ENCODE assay signal across 7 cellular contexts in the genomic region with DNA sequence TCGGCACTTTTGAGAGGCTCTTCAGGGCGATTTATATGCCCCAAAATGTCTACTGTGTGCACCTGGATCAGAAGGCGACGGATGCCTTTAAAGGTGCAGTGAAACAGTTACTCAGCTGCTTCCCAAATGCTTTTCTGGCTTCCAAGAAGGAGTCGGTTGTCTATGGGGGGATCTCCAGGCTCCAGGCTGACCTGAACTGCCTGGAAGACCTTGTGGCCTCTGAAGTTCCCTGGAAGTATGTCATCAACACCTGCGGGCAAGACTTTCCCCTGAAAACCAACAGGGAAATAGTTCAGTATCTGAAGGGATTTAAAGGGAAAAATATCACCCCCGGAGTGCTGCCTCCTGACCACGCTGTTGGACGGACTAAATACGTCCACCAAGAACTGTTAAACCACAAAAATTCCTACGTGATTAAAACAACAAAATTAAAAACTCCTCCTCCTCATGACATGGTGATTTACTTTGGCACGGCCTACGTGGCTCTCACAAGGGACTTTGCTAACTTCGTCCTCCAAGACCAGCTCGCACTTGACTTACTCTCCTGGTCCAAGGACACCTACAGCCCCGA. TPM values are rescaled to one million over a fixed set of nuclear protein-coding genes. Genes with fewer than 3 reads are reported as not detected.
DNase-seq lines count a peak whose midpoint lies in the region; ATAC-seq, FAIRE-seq and TF ChIP-seq lines count a peak whose summit lies in the region.

No MANE protein-coding gene starts in this region.

- peak overlapping the region; percentile 89 to 93 (median 90) for H3K4me3 Mint-ChIP-seq in T-cell

- WGBS in right cardiac atrium = 59% methylated on average over 16 of the region's 16 CpGs
- WGBS in spleen, 5 donors = 19 to 34% (median 22%) methylated on average over 16 of the region's 16 CpGs
- WGBS in mammary epithelial cell (ENCODE audit: low coverage, missing lambda C conversion rate) = 71% methylated on average over 16 of the region's 16 CpGs

- H4K20me1 ChIP-seq in mammary epithelial cell (ENCODE audit: insufficient read depth, low read length) = no peaks in the 10 kb centered on the region

- in situ Hi-C loops in mammary epithelial cell (cut with MboI; ENCODE audit: low sequenced_read_pairs in 2 of 2) = no loop called here

- FAIRE-seq in GM12891 (lab: Jason Lieb, UNC) = peak; percentile 71

- H3K27me3 ChIP-seq in right cardiac atrium (ENCODE audit: control insufficient read depth, insufficient read depth) (no peaks in the 10 kb centered on the region), spleen (replicated peaks in 1 of 7) (no peaks in the 10 kb centered on the region), mammary epithelial cell (ENCODE audit: insufficient read depth, low read length) (no peaks in the 10 kb centered on the region)

- CTCF ChIA-PET in T-cell (lab: Charles Lee) (interaction anchor here in 1 of 2 donors (0.6 kb wide), 1 partner anchor 267 kb away, joined by 3 read pairs; no protein-coding TSS in a partner anchor), HEK293T (lab: Yijun Ruan, JAX) (no interaction called here), mammary epithelial cell (lab: Charles Lee; ENCODE audit: low non-redundant PET) (no interaction called here)

- no peaks in the 10 kb centered on the region for H3K79me2 ChIP-seq in mammary epithelial cell (ENCODE audit: insufficient read depth, low read length)

- BruUV-seq in mammary epithelial cell (replicated peaks; lab: Mats Ljungman, UMichigan) = no TSS peak

- H2AFZ ChIP-seq in mammary epithelial cell (ENCODE audit: low read depth, low read length) = no peak overlapping the region

- intact Hi-C loops in right cardiac atrium (cut with DNase I) (loop anchor here in 1 of 4 donors (10.0 kb wide), 1 partner anchor 165 kb away; the partner anchor contains the start of genes C6orf52 and PAK1IP1), spleen (cut with DNase I; ENCODE audit: low total_unique reads) (no loop called here), mammary epithelial cell (cut with micrococcal nuclease) (no loop called here)

- H3K27me3 Mint-ChIP-seq in T-cell = no peaks in the 10 kb centered on the region

- H3K36me3 ChIP-seq in spleen = no peaks in the 10 kb centered on the region
- no peaks in the 10 kb centered on the region for H3K36me3 ChIP-seq in mammary epithelial cell (ENCODE audit: insufficient read depth, low read length)

- H3K4me1 Mint-ChIP-seq in T-cell = peaks cover 45 to 54% (median 51%) of the 10 kb centered on the region in 3 donors

- POLR2A ChIA-PET in T-cell (lab: Charles Lee) = interaction anchor here in 1 of 2 donors (0.6 kb wide), 1 partner anchor 226 kb away, joined by 3 read pairs; no protein-coding TSS in a partner anchor
- POLR2A ChIA-PET in HEK293T (lab: Yijun Ruan, JAX) = no interaction called here

- peak in 2 of 4 experiments; percentile 10 to 21 for ATAC-seq in T-cell (replicated peaks in 1 of 4)
- peak in 1 of 2 donors; percentile 60 for ATAC-seq in right cardiac atrium

- H3K27ac ChIP-seq in right cardiac atrium (ENCODE audit: low read length) = no peak overlapping the region
- peak overlapping the region; percentile 4 to 88 (median 80) for H3K27ac ChIP-seq in spleen
- H3K27ac ChIP-seq in mammary epithelial cell (ENCODE audit: insufficient read depth, low read depth, low read length) = no peak overlapping the region

- dilution Hi-C loops in mammary epithelial cell (cut with HindIII; ENCODE audit: low sequenced_read_pairs) = loop anchor here (5.0 kb wide), 1 partner anchor 93 kb away; no protein-coding TSS in a partner anchor

- H3K9me3 Mint-ChIP-seq in T-cell = no peaks in the 10 kb centered on the region

- TF ChIP-seq CTCF in spleen (IDR thresholded peaks at IDR 0.05 in 8 of 11, conservative IDR thresholded peaks at IDR 0.05 in 3 of 11) = no peak
- TF ChIP-seq CTCF in mammary epithelial cell (conservative IDR thresholded peaks at IDR 0.05 in 1 of 2, IDR thresholded peaks at IDR 0.05 in 1 of 2; ENCODE audit: extremely low read depth in 1 of 2, insufficient read depth in 1 of 2, low read depth in 1 of 2, low read length in 2 of 2) = no peak

- DNase-seq in GM12891 (ENCODE audit: insufficient read length, low spot score) (no peak), T-cell (no peak), right cardiac atrium (no peak), spleen (no peak), HEK293T (ENCODE audit: extremely low spot score) (no peak), LoVo (ENCODE audit: low spot score) (no peak), mammary epithelial cell (no peak)

- H3K4me1 ChIP-seq in right cardiac atrium (ENCODE audit: control insufficient read depth, insufficient read depth, low read length) (no peaks in the 10 kb centered on the region), spleen (peaks cover 23 to 86% (median 63%) of the 10 kb centered on the region in 6 donors), mammary epithelial cell (ENCODE audit: insufficient read depth, low read length) (no peaks in the 10 kb centered on the region)

- no peak overlapping the region for H3K4me2 ChIP-seq in mammary epithelial cell (ENCODE audit: insufficient read depth, low read depth, low read length)

- H3K4me3 ChIP-seq in right cardiac atrium (ENCODE audit: low read length) = peak overlapping the region; percentile 70
- peak overlapping the region; percentile 30 to 73 (median 46) for H3K4me3 ChIP-seq in spleen
- H3K4me3 ChIP-seq in mammary epithelial cell (replicated peaks in 1 of 3; ENCODE audit: insufficient read depth in 1 of 3, low read depth in 2 of 3, low read length in 3 of 3) = no peak overlapping the region

- TF ChIP-seq POLR2A in GM12891 (IDR thresholded peaks at IDR 0.05; ENCODE audit: low read depth, low read length) = no peak
- no peak for TF ChIP-seq POLR2A in spleen (IDR thresholded peaks at IDR 0.05)

- H3K36me3 Mint-ChIP-seq in T-cell = peaks cover 3% of the 10 kb centered on the region

- no peak overlapping the region for H3K9ac ChIP-seq in mammary epithelial cell (ENCODE audit: insufficient read depth, low read length)

- no peaks in the 10 kb centered on the region for H3K9me3 ChIP-seq in right cardiac atrium (ENCODE audit: control insufficient read depth, low read length)
- H3K9me3 ChIP-seq in spleen = no peaks in the 10 kb centered on the region
- H3K9me3 ChIP-seq in mammary epithelial cell (replicated peaks; ENCODE audit: insufficient read depth, low read length) = no peaks in the 10 kb centered on the region

- H3K27ac Mint-ChIP-seq in T-cell = peak overlapping the region; percentile 82 to 94

TF ChIP-seq in GM12891, 5 proteins besides CTCF, POLR2A, EP300 and RAD21:
- TF ChIP-seq POLR2AphosphoS5 (IDR thresholded peaks at IDR 0.05; ENCODE audit: low read depth, low read length) (0 out of 2 replicates have a peak, but pooled peaks have one; percentile 30), POU2F2 (IDR thresholded peaks at IDR 0.05; ENCODE audit: low read depth, low read length) (no peak), PAX5 (IDR thresholded peaks at IDR 0.05; ENCODE audit: insufficient read depth, low read length, severe bottlenecking) (no peak)

TF ChIP-seq in HEK293T, 16 proteins besides CTCF, POLR2A, EP300 and RAD21:
- TF ChIP-seq CTBP1 (IDR thresholded peaks at IDR 0.05; ENCODE audit: borderline replicate concordance) (no peak), TARDBP (IDR thresholded peaks at IDR 0.05) (no peak), SUZ12 (IDR thresholded peaks at IDR 0.05) (no peak), BHLHE40 (IDR thresholded peaks at IDR 0.05; ENCODE audit: borderline replicate concordance) (no peak), ZNF384 (IDR thresholded peaks at IDR 0.05) (no peak), FOXM1 (IDR thresholded peaks at IDR 0.05; ENCODE audit: borderline replicate concordance) (no peak), HDGF (IDR thresholded peaks at IDR 0.05; ENCODE audit: borderline replicate concordance) (no peak), SP1 (IDR thresholded peaks at IDR 0.05) (no peak), ELF4 (IDR thresholded peaks at IDR 0.05) (no peak), LEF1 (IDR thresholded peaks at IDR 0.05; ENCODE audit: borderline replicate concordance) (no peak), FOXA1 (IDR thresholded peaks at IDR 0.05) (no peak), ARNT (IDR thresholded peaks at IDR 0.05) (no peak), FOXK2 (IDR thresholded peaks at IDR 0.05) (no peak), L3MBTL2 (conservative IDR thresholded peaks at IDR 0.05) (no peak), NFRKB (IDR thresholded peaks at IDR 0.05) (no peak)
- TF ChIP-seq, protein P1, sequence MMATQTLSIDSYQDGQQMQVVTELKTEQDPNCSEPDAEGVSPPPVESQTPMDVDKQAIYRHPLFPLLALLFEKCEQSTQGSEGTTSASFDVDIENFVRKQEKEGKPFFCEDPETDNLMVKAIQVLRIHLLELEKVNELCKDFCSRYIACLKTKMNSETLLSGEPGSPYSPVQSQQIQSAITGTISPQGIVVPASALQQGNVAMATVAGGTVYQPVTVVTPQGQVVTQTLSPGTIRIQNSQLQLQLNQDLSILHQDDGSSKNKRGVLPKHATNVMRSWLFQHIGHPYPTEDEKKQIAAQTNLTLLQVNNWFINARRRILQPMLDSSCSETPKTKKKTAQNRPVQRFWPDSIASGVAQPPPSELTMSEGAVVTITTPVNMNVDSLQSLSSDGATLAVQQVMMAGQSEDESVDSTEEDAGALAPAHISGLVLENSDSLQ (IDR thresholded peaks at IDR 0.05) = no peak

RNA-seq across cellular contexts. Expression of gene GCNT2, which starts 8.2 kb away (rescaled TPM):
- 6.2 TPM for polyA plus RNA-seq in GM12891 (2012; ENCODE audit: low read depth, missing spikeins)
- 1 to 10 TPM; 2.2 to 6.8 (median 2.9) TPM for total RNA-seq in T-cell
- 10 to 100 TPM in 1 of 4 donors, 1 to 10 TPM in 3; 5.2 to 10.4 (median 7.7) TPM for total RNA-seq in right cardiac atrium
- polyA plus RNA-seq in right cardiac atrium = 3.4 TPM
- total RNA-seq in spleen = 10 to 100 TPM in 6 of 7 donors, 1 to 10 TPM in 1; 9.8 to 27.2 (median 13.8) TPM
- polyA plus RNA-seq in spleen = 1 to 10 TPM; 1.8 to 3.0 (median 2.4) TPM
- total RNA-seq in mammary epithelial cell = under 1 TPM in 1 of 2 donors, not detected in 1; 0.33 TPM
- polyA plus RNA-seq in mammary epithelial cell = 0.02 TPM
- not detected for polyA minus RNA-seq in mammary epithelial cell

Comparison
In these comparisons a context has a peak if more than half of its experiments do, and no peak if none do; other contexts are left out.
1. H3K27ac ChIP-seq: peak in spleen (8 of 8); none in right cardiac atrium (single experiment) and mammary epithelial cell (single experiment).
2. H3K4me3 ChIP-seq: peak in right cardiac atrium (single experiment) and spleen (8 of 8); none in mammary epithelial cell (0 of 3).